Comparison of ENCODE assay signal across 8 cellular contexts in the genomic region with DNA sequence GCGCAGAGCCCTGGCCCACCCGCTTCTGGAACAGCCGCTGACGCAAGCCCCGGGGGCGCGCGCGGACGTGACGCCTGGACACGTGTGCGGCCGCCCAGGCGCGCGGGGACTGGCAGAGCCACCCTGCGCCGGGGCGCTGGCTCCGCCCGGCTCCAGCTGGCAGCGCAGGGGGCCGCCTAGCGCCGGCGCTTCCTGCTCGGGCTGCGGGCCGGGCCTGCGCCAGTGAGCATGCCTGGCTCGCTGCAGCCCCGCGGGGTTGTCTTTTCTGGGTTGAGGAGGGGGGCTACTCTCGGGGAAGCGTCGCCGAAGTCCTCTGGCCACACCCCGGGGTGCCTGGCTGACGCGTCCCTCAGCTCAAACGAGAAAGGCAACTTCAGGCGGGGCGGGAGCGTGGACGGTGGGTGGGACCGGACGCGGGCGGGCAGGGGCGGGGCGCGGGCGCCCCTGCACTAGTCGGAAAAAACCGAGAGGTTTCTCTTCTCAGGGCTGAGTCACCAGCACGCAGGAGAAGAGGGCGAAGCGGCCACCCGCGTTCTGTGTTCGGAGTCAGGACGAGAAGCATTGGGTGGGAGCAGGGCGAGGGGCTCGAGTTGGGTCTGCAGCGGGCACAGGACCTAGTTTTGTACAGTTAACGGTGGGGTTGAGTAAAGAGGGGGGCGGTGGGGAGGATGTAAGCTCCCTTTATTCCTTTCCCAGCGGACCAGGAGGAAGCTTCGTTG. TPM values are rescaled to one million over a fixed set of nuclear protein-coding genes. Genes with fewer than 3 reads are reported as not detected.
DNase-seq lines count a peak whose midpoint lies in the region; ATAC-seq and TF ChIP-seq lines count a peak whose summit lies in the region.

A gene with protein sequence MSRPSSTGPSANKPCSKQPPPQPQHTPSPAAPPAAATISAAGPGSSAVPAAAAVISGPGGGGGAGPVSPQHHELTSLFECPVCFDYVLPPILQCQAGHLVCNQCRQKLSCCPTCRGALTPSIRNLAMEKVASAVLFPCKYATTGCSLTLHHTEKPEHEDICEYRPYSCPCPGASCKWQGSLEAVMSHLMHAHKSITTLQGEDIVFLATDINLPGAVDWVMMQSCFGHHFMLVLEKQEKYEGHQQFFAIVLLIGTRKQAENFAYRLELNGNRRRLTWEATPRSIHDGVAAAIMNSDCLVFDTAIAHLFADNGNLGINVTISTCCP (minus strand): TSS at position 48 of the 719 bp plus-strand sequence. CDS start 320 bp downstream, outside the sequence.

- peaks cover 48% of the 10 kb centered on the region for H3K4me1 ChIP-seq in PC-3 (ENCODE audit: insufficient read depth, low read length)
- H3K4me1 ChIP-seq in mucosa of stomach (ENCODE audit: control insufficient read depth, insufficient read depth, low read length): peaks cover 13% of the 10 kb centered on the region

- H3K27me3 ChIP-seq in PC-3 (ENCODE audit: low read length) (no peaks in the 10 kb centered on the region), mucosa of stomach (ENCODE audit: control insufficient read depth, insufficient read depth, low read length) (no peaks in the 10 kb centered on the region)

- H3F3A ChIP-seq in PC-3 (ENCODE audit: low read length, unreplicated experiment): no peaks in the 10 kb centered on the region

- peak within 1 kb of the TSS; percentile 83 for H3K27ac ChIP-seq in PC-3 (ENCODE audit: low read length)

- peak within 1 kb of the TSS; percentile 88 for H2AFZ ChIP-seq in PC-3 (ENCODE audit: low read length)

- no TSS peak for BruUV-seq in PC-3 (replicated peaks; lab: Mats Ljungman, UMichigan)

- ATAC-seq in GM21515 (IDR thresholded peaks at IDR 0.05; ENCODE audit: unreplicated experiment): peak; percentile 63
- peak; percentile 77 for ATAC-seq in PC-3

- H3K79me2 ChIP-seq in PC-3 (ENCODE audit: low read length): peaks cover 48% of the 10 kb centered on the region

- peak; percentile 99 for DNase-seq in DMS 273 (lab: John Stamatoyannopoulos, UW; ENCODE audit: unreplicated experiment)
- DNase-seq in HuH-7.5 (ENCODE audit: low spot score): peak; percentile 83
- peak; percentile 96 for DNase-seq in PC-3
- DNase-seq in activated T-cell treated with anti-CD3 and anti-CD28 coated beads for 48 hours (ENCODE audit: low read depth): peak; percentile 91
- no peak for DNase-seq in epithelial cell of proximal tubule (ENCODE audit: low read depth)
- peak; percentile 93 for DNase-seq in stimulated activated CD8-positive, alpha-beta memory T cell treated with anti-CD3 and anti-CD28 coated beads, Interleukin-4, amount 100 ng/mL, for 48 hours

- peak within 1 kb of the TSS; percentile 96 for H3K4me2 ChIP-seq in PC-3 (ENCODE audit: low read length)

- no peaks in the 10 kb centered on the region for H3K9me2 ChIP-seq in PC-3 (replicated peaks; ENCODE audit: low read length)

- POLR2A ChIA-PET in PC-3 (lab: Charles Lee; ENCODE audit: unreplicated experiment): interaction anchor here (0.5 to 1.4 kb wide), 14 partner anchors 12 to 1370 kb away, joined by 3 to 17 read pairs (median 6); partner anchors contain the start of gene ERICH6

- H3K36me3 ChIP-seq in PC-3 (ENCODE audit: low read depth, low read length) (no peaks in the 10 kb centered on the region), mucosa of stomach (ENCODE audit: control insufficient read depth, insufficient read depth, low read length) (peaks cover 5% of the 10 kb centered on the region)

- TF ChIP-seq CTCF in PC-3 (conservative IDR thresholded peaks at IDR 0.05; ENCODE audit: low read depth, low read length) (no peak), epithelial cell of proximal tubule (conservative IDR thresholded peaks at IDR 0.05; ENCODE audit: low read depth, low read length) (no peak)

- H3K9me3 ChIP-seq in PC-3 (ENCODE audit: low read length) (no peaks in the 10 kb centered on the region), mucosa of stomach (ENCODE audit: control insufficient read depth, low read length) (no peaks in the 10 kb centered on the region)

- H4K20me1 ChIP-seq in PC-3 (ENCODE audit: low read length): peaks cover 25% of the 10 kb centered on the region

- peak within 1 kb of the TSS; percentile 86 for H3K9ac ChIP-seq in PC-3 (ENCODE audit: low read length)
- H3K9ac ChIP-seq in mucosa of stomach (ENCODE audit: low read length): peak within 1 kb of the TSS; percentile 83

- H3K4me3 ChIP-seq in PC-3 (ENCODE audit: low read length) (peak within 1 kb of the TSS; percentile 89), epithelial cell of proximal tubule (ENCODE audit: low read depth, low read length) (peak within 1 kb of the TSS; percentile 70), mucosa of stomach (ENCODE audit: low read length) (peak within 1 kb of the TSS; percentile 75)

- CTCF ChIA-PET in PC-3 (lab: Charles Lee): interaction anchor here (0.6 to 1.5 kb wide), 7 partner anchors 16 to 346 kb away, joined by 3 to 7 read pairs (median 5); partner anchors contain the start of gene ERICH6

- intact Hi-C loops in PC-3 (cut with micrococcal nuclease): loop anchor here (1.0 to 5.0 kb wide), 5 partner anchors 19 to 236 kb away; partner anchors contain the start of genes EIF2A, SELENOT and SERP1

RNA-seq across cellular contexts. Expression of the gene that starts here (rescaled TPM):
- total RNA-seq in PC-3 (2014; rRNA removed): 37.8 and 51.8 TPM in 2 replicates
- 38.5 and 44.6 TPM in 2 replicates for total RNA-seq in epithelial cell of proximal tubule
